Comparison of ENCODE assay signal across 26 cellular contexts in genomic region chr7:64908358-64908757, GRCh38. TPM values are rescaled to one million over a fixed set of nuclear protein-coding genes. Genes with fewer than 3 reads are reported as not detected.
DNase-seq lines count a peak whose midpoint lies in the region; ATAC-seq, FAIRE-seq and TF ChIP-seq lines count a peak whose summit lies in the region.
"Had no signal": no experiment of that assay in that cellular context is flagged by ENCODE, and none has a peak within 500 bp of the region (broad histone marks: within the 10 kb centered on the region; RNA-seq: fewer than 3 reads in every experiment).

No MANE protein-coding gene starts in this region.

- H2AK5ac ChIP-seq in trophoblast cell (ENCODE audit: low read length): no peak overlapping the region

- H3K27ac ChIP-seq in DND-41 (ENCODE audit: low read length): no peak overlapping the region
- H3K27ac ChIP-seq in K562 (ENCODE audit: extremely low read depth, low read depth, low read length): no peak overlapping the region
- no peak overlapping the region for H3K27ac ChIP-seq in trophoblast cell (ENCODE audit: low read depth, low read length)
- H3K27ac ChIP-seq: BLaER1, pancreas, thyroid gland had no signal

- no peak for TF ChIP-seq EP300 in K562 (IDR thresholded peaks at IDR 0.05; ENCODE audit: low read length)

- TF ChIP-seq CTCF in DND-41 (IDR thresholded peaks at IDR 0.05; ENCODE audit: borderline replicate concordance, extremely low read depth, low read length, poor library complexity, severe bottlenecking): no peak
- TF ChIP-seq CTCF in K562 (IDR thresholded peaks at IDR 0.05 in 2 of 3, conservative IDR thresholded peaks at IDR 0.05 in 1 of 3; ENCODE audit: insufficient read depth in 2 of 3, low read depth in 1 of 3, low read length in 3 of 3): no peak

- CTCF ChIA-PET in K562 (lab: Yijun Ruan, JAX; ENCODE audit: low intra/inter-chr PET ratio): no interaction called here

- ATAC-seq in DND-41 (ENCODE audit: insufficient read depth, low read depth) (no peak), K562 (no peak)
- ATAC-seq: activated CD4-positive, CD25-positive, alpha-beta regulatory T cell treated with anti-CD3 and anti-CD28 coated beads, Interleukin-2, amount 50 U/mL, for 24 hours; left colon; pancreas; PC-3 had no signal

- H3K4me1 ChIP-seq in DND-41 (ENCODE audit: insufficient read depth, low read length) (peaks cover 40% of the 10 kb centered on the region), K562 (replicated peaks in 1 of 2; ENCODE audit: control insufficient read depth in 2 of 2, insufficient read depth in 2 of 2, low read length in 2 of 2) (peaks cover 14 to 30% of the 10 kb centered on the region in 2 experiments; a peak in 4 of 5 replicates), trophoblast cell (ENCODE audit: control insufficient read depth in 1 of 2, insufficient read depth in 2 of 2, low read length in 2 of 2) (peaks cover 4% of the 10 kb centered on the region in 2 experiments)

- no peak for TF ChIP-seq RAD21 in K562 (CRISPR knock-in tag; conservative IDR thresholded peaks at IDR 0.05 in 1 of 2, IDR thresholded peaks at IDR 0.05 in 1 of 2)

- BruUV-seq in K562 (replicated peaks; lab: Mats Ljungman, UMichigan): no TSS peak

- POLR2A ChIA-PET in K562 (lab: Yijun Ruan, JAX): interaction anchor here (0.7 kb wide), 1 partner anchor 594 kb away, joined by 3 read pairs; the partner anchor contains the start of gene ZNF736

- H3K27me3 ChIP-seq in DND-41 (ENCODE audit: insufficient read depth, low read length, poor library complexity): no peaks in the 10 kb centered on the region
- no peaks in the 10 kb centered on the region; a peak in 1 of 5 replicates for H3K27me3 ChIP-seq in K562 (ENCODE audit: control insufficient read depth in 2 of 2, insufficient read depth in 2 of 2, low read length in 2 of 2)
- no peaks in the 10 kb centered on the region for H3K27me3 ChIP-seq in trophoblast cell (ENCODE audit: insufficient read depth, low read length)
- H3K27me3 ChIP-seq: BLaER1, pancreas, thyroid gland had no signal

- H2BK5ac ChIP-seq in trophoblast cell (ENCODE audit: low read depth, low read length, poor library complexity): no peak overlapping the region

- no peak overlapping the region for H4K12ac ChIP-seq in trophoblast cell (ENCODE audit: low read depth, low read length)

- no peak overlapping the region for H3K18ac ChIP-seq in trophoblast cell (ENCODE audit: low read length)

- no peak for TF ChIP-seq POLR2A in K562 (conservative IDR thresholded peaks at IDR 0.05)

- H3K9ac ChIP-seq in DND-41 (ENCODE audit: low read depth, low read length) (no peak overlapping the region), K562 (ENCODE audit: insufficient read depth in 1 of 2, low read depth in 2 of 2, low read length in 2 of 2) (no peak overlapping the region), trophoblast cell (ENCODE audit: low read length) (no peak overlapping the region)
- H3K9ac ChIP-seq: BLaER1 had no signal

- intact Hi-C loops in K562 (cut with micrococcal nuclease): loop anchor here (5.0 kb wide), 2 partner anchors 241 to 271 kb away; partner anchors contain the start of gene ZNF107

- H3K9me3 ChIP-seq in DND-41 (ENCODE audit: insufficient read depth, low read length, severe bottlenecking) (peaks cover 27% of the 10 kb centered on the region), K562 (replicated peaks; ENCODE audit: control insufficient read depth, insufficient read depth, low read depth, low read length) (peaks cover 13% of the 10 kb centered on the region; the same call in 1 of the 2 replicates), trophoblast cell (ENCODE audit: insufficient read depth, low read depth, low read length) (no peaks in the 10 kb centered on the region)
- H3K9me3 ChIP-seq: pancreas, thyroid gland had no signal

- H2BK12ac ChIP-seq in trophoblast cell (ENCODE audit: low read length): no peak overlapping the region

- no peaks in the 10 kb centered on the region for H3K79me1 ChIP-seq in trophoblast cell (ENCODE audit: low read length)

- no peak for DNase-seq in DND-41
- peak; percentile 69 for DNase-seq in NAMALWA (ENCODE audit: low spot score)
- no peak for DNase-seq in K562 (ENCODE audit: extremely low read depth in 1 of 4, low spot score in 3 of 4)
- no peak for DNase-seq in trophoblast cell
- DNase-seq in glomerular visceral epithelial cell (ENCODE audit: extremely low spot score): no peak
- DNase-seq in SIG-M5 (lab: John Stamatoyannopoulos, UW): no peak
- DNase-seq in ureter (ENCODE audit: low spot score): no peak
- DNase-seq: activated CD4-positive, alpha-beta T cell treated with anti-CD3 and anti-CD28 coated beads, Interleukin-2, amount 50 U/mL, for 48 hours; activated naive CD4-positive, alpha-beta T cell treated with anti-CD3 and anti-CD28 coated beads, Interleukin-2, amount 50 U/mL, for 16 hours; amygdala; DMS153; GDM1; immature natural killer cell; left colon; NCI-H1105; NCI-H187; NCI-H526; nephron progenitor cell; pancreas; PC-3; stimulated activated naive CD4-positive, alpha-beta T cell; T-helper 2 cell; thyroid gland had no signal

- peaks cover 7% of the 10 kb centered on the region; the same call in 1 of the 2 replicates for H4K20me1 ChIP-seq in DND-41 (ENCODE audit: insufficient read depth, low read length)
- peaks cover 13% of the 10 kb centered on the region; the same call in 1 of the 2 replicates for H4K20me1 ChIP-seq in K562 (replicated peaks; ENCODE audit: control insufficient read depth, insufficient read depth, low read length)

- 47% methylated on average over 2 of the region's 2 CpGs for WGBS in K562 (ENCODE audit: insufficient coverage, low coverage, missing lambda C conversion rate)
- no CpG with 5 or more reads among the region's 2 CpGs for WGBS in trophoblast cell (ENCODE audit: extremely low coverage, insufficient coverage, insufficient read length)

- H4K8ac ChIP-seq in trophoblast cell (ENCODE audit: low read depth, low read length): no peak overlapping the region

- in situ Hi-C loops in K562 (cut with MboI): no loop called here

- 0 out of 2 replicates have a peak overlapping the region, but pooled peaks have one; percentile 1 for H3K4me2 ChIP-seq in DND-41 (ENCODE audit: insufficient read depth, low read length)
- no peak overlapping the region for H3K4me2 ChIP-seq in K562 (ENCODE audit: insufficient read depth, low read length)
- H3K4me2 ChIP-seq in trophoblast cell (ENCODE audit: low read length): no peak overlapping the region
- H3K4me2 ChIP-seq: BLaER1, smooth muscle cell had no signal

- no peak overlapping the region for H2AFZ ChIP-seq in DND-41 (ENCODE audit: low read depth, low read length)
- no peak overlapping the region for H2AFZ ChIP-seq in K562 (ENCODE audit: low read depth, low read length)
- no peak overlapping the region for H2AFZ ChIP-seq in trophoblast cell (ENCODE audit: insufficient read depth, low read length, poor library complexity)

- no peak overlapping the region for H3K14ac ChIP-seq in trophoblast cell (ENCODE audit: low read length)

- no peak for FAIRE-seq in K562 (lab: Jason Lieb, UNC)
- FAIRE-seq: pancreas had no signal

- no peaks in the 10 kb centered on the region for H3K9me1 ChIP-seq in K562 (ENCODE audit: control insufficient read depth, insufficient read depth, low read length)

- no peak overlapping the region for H4K91ac ChIP-seq in trophoblast cell (ENCODE audit: low read depth, low read length)

- H3K79me2 ChIP-seq in DND-41 (ENCODE audit: insufficient read depth, low read length) (peaks cover 100% of the 10 kb centered on the region), K562 (ENCODE audit: control insufficient read depth, insufficient read depth, low read length) (peaks cover 100% of the 10 kb centered on the region), trophoblast cell (ENCODE audit: control insufficient read depth, insufficient read depth, low read length, poor library complexity) (peaks cover 14% of the 10 kb centered on the region)

- H3K36me3 ChIP-seq in DND-41 (ENCODE audit: insufficient read depth, low read length) (peaks cover 53% of the 10 kb centered on the region), K562 (ENCODE audit: control insufficient read depth, insufficient read depth, low read length) (peaks cover 25% of the 10 kb centered on the region), trophoblast cell (ENCODE audit: control insufficient read depth in 1 of 2, insufficient read depth in 2 of 2, low read length in 2 of 2) (peaks cover 0 to 2% of the 10 kb centered on the region in 2 experiments)
- H3K36me3 ChIP-seq: pancreas, thyroid gland had no signal

- H3K4ac ChIP-seq in trophoblast cell (ENCODE audit: low read depth, low read length): peak overlapping the region; percentile 4

- no peak overlapping the region for H3K23ac ChIP-seq in trophoblast cell (ENCODE audit: low read length)

- H3K4me3 ChIP-seq in DND-41 (ENCODE audit: low read depth in 1 of 2, low read length in 2 of 2): no peak overlapping the region
- no peak overlapping the region for H3K4me3 ChIP-seq in K562
- no peak overlapping the region for H3K4me3 ChIP-seq in trophoblast cell (ENCODE audit: low read depth, low read length)
- H3K4me3 ChIP-seq: pancreas, smooth muscle cell, thyroid gland had no signal

- H2BK120ac ChIP-seq in trophoblast cell (ENCODE audit: insufficient read depth, low read length, poor library complexity): no peak overlapping the region

RNA-seq across cellular contexts. Expression of gene ZNF273, which starts 5.3 kb away (rescaled TPM):
- total RNA-seq in K562 (2011; cell fraction: chromatin; rRNA removed; ENCODE audit: low replicate concordance): 15.0 and 51.2 TPM in 2 replicates
- 11.5 and 16.4 TPM in 2 replicates for total RNA-seq in K562 (2011; cell fraction: nucleolus; rRNA removed)
- 27.9 and 35.1 TPM in 2 replicates for total RNA-seq in K562 (2011; cell fraction: nucleoplasm; rRNA removed)
- total RNA-seq in K562 (2014; rRNA removed) (16.9 and 18.2 TPM in 2 replicates), K562 (2014; rRNA removed; fragmentation: Illumina TruSeq; extraction: Trizol) (29.5 and 33.1 TPM in 2 replicates), K562 (2015; rRNA removed; fragmentation: Illumina TruSeq; extraction: Trizol) (21.3 and 26.1 TPM in 2 replicates), K562 (2021) (14.7 and 15.6 TPM in 2 replicates), ureter (11.6 TPM)
- polyA plus RNA-seq in K562 (2011; rRNA removed) (18.1 and 20.7 TPM in 2 replicates), K562 (2014; fragmentation: Illumina TruSeq; extraction: Trizol) (19.5 and 20.8 TPM in 2 replicates), K562 (2014; fragmentation: Nextera tagmentation; extraction: Ambion mirVana) (10 to 100 TPM; 20.2 to 37.0 TPM), K562 (2014; rRNA removed) (13.3 and 14.8 TPM in 2 replicates)
- 6.7 and 10.2 TPM in 2 replicates for polyA plus RNA-seq in K562 (2011; cell fraction: cytosol; rRNA removed)
- polyA plus RNA-seq in K562 (2011; cell fraction: nucleus; rRNA removed): 6.4 and 6.8 TPM in 2 replicates
- polyA plus RNA-seq in K562 (2012): 9.8 and 13.5 TPM in 2 replicates
- polyA minus RNA-seq in K562 (2011; rRNA and poly(A)+ RNA removed): 25.1 and 37.0 TPM in 2 replicates
- 12.7 and 14.8 TPM in 2 replicates for polyA minus RNA-seq in K562 (2011; cell fraction: cytosol; rRNA and poly(A)+ RNA removed)
- polyA minus RNA-seq in K562 (2011; cell fraction: nucleus; rRNA and poly(A)+ RNA removed): 11.2 and 20.3 TPM in 2 replicates
- 6.1 and 6.4 TPM in 2 replicates for polyA plus RNA-seq in trophoblast cell (2013)
